ENCODE assay signal across 9 cellular contexts in the genomic region with DNA sequence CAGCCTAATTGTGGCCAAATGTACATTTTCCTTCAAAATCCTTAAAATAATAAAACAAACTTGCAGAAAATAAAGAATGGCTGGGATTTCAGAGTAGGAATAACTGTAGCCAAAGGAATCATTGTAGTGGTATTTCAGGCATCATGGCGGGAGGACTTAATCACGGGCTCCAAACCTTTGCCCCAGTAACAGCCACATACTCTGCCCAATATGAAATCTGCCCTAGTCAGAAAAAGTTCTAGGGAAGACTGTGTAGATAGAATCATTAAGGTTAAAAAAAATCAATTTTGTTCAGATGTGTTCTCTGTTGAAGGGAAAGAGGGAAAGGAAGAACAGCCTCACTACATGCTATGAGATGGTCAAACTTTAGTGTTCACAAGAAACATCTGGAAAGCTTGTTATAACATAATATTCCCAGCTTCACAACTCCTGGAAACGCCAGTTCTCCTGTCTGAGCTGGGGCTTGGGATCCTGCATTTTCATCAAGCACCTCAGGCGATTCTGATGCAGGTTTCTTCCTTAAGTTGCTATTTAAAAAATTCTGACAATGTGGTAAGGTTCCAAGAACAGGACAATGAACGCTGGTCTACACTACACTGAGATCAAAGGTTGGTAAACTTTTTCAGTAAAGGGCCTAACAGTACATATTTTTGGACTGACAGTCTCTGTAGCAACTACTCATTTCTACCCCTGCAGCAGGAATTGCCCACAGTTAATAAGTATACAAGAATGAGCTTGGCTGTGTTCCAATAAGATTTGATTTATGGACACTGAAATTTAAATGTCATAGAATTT.
A peak's percentile ranks its signal among the peaks of the same experiment; 100 is the strongest.
DNase-seq lines count a peak whose midpoint lies in the region; ATAC-seq and TF ChIP-seq lines count a peak whose summit lies in the region.
"Had no signal": no experiment of that assay in that cellular context is flagged by ENCODE, and none has a peak within 500 bp of the region (broad histone marks: within the 10 kb centered on the region; RNA-seq: fewer than 3 reads in every experiment).

No MANE protein-coding gene starts in this region.

- peaks cover 54% of the 10 kb centered on the region for H3F3A ChIP-seq in neural progenitor cell (ENCODE audit: low read depth)

- peaks cover 28% of the 10 kb centered on the region for H3K4me1 Mint-ChIP-seq in neural progenitor cell
- H3K4me1 Mint-ChIP-seq in activated CD4-positive, alpha-beta T cell treated with anti-CD3 and anti-CD28 coated beads, Interleukin-2, amount 10 ng/mL, durations not matched to agents 24 days and 14 days = peaks cover 26% of the 10 kb centered on the region

- H3K27me3 ChIP-seq in neural progenitor cell = no peaks in the 10 kb centered on the region

- H3K9me3 Mint-ChIP-seq in neural progenitor cell = peaks cover 7% of the 10 kb centered on the region
- no peaks in the 10 kb centered on the region for H3K9me3 Mint-ChIP-seq in activated CD4-positive, alpha-beta T cell treated with anti-CD3 and anti-CD28 coated beads, Interleukin-2, amount 10 ng/mL, durations not matched to agents 24 days and 14 days

- H3K4me1 ChIP-seq in neural progenitor cell = peaks cover 15% of the 10 kb centered on the region

- H3K9me3 ChIP-seq in neural progenitor cell (ENCODE audit: low read depth) = no peaks in the 10 kb centered on the region

- no peak overlapping the region for H3K4me3 ChIP-seq in epithelial cell of esophagus (ENCODE audit: low read length)
- no peak overlapping the region for H3K4me3 ChIP-seq in neural progenitor cell

- H2AFZ ChIP-seq in neural progenitor cell (replicated peaks) = no peak overlapping the region

- H3K36me3 Mint-ChIP-seq in neural progenitor cell = peaks cover 32% of the 10 kb centered on the region
- H3K36me3 Mint-ChIP-seq in activated CD4-positive, alpha-beta T cell treated with anti-CD3 and anti-CD28 coated beads, Interleukin-2, amount 10 ng/mL, durations not matched to agents 24 days and 14 days (ENCODE audit: low read depth) = peaks cover 36% of the 10 kb centered on the region

- peak; percentile 64 for ATAC-seq in GM18511 (IDR thresholded peaks at IDR 0.05; ENCODE audit: unreplicated experiment)
- no peak for ATAC-seq in GM19023 (IDR thresholded peaks at IDR 0.05; ENCODE audit: unreplicated experiment)
- ATAC-seq in GM21390 (IDR thresholded peaks at IDR 0.05; ENCODE audit: unreplicated experiment) = no peak
- ATAC-seq in HG02970 (IDR thresholded peaks at IDR 0.05; ENCODE audit: low FRiP score, unreplicated experiment) = no peak

- no peak overlapping the region for H3K4me3 Mint-ChIP-seq in neural progenitor cell
- no peak overlapping the region for H3K4me3 Mint-ChIP-seq in activated CD4-positive, alpha-beta T cell treated with anti-CD3 and anti-CD28 coated beads, Interleukin-2, amount 10 ng/mL, durations not matched to agents 24 days and 14 days

- TF ChIP-seq CTCF in epithelial cell of esophagus (IDR thresholded peaks at IDR 0.05; ENCODE audit: insufficient read depth, low read depth, low read length, missing control alignments) = no peak
- TF ChIP-seq CTCF in neural progenitor cell (IDR thresholded peaks at IDR 0.05) = no peak

- DNase-seq in LHCN-M2 (ENCODE audit: low read depth) (peak; percentile 56), epithelial cell of esophagus (ENCODE audit: low read depth) (peak; percentile 37), neural progenitor cell (ENCODE audit: low spot score) (no peak)
- no peak for DNase-seq in activated CD4-positive, alpha-beta T cell treated with anti-CD3 and anti-CD28 coated beads, Interleukin-2, amount 10 ng/mL, durations not matched to agents 24 days and 14 days
- DNase-seq: stimulated activated CD4-positive, alpha-beta T cell treated with anti-CD3 and anti-CD28 coated beads, Interleukin-4, amount 100 ng/mL, for 1 hour had no signal

- no peak overlapping the region for H3K4me2 ChIP-seq in neural progenitor cell

- H3K9ac ChIP-seq in neural progenitor cell = no peak overlapping the region

- H3K27ac Mint-ChIP-seq in neural progenitor cell = no peak overlapping the region
- no peak overlapping the region for H3K27ac Mint-ChIP-seq in activated CD4-positive, alpha-beta T cell treated with anti-CD3 and anti-CD28 coated beads, Interleukin-2, amount 10 ng/mL, durations not matched to agents 24 days and 14 days

- peaks cover 20% of the 10 kb centered on the region for H4K20me1 ChIP-seq in neural progenitor cell (ENCODE audit: low read depth)

- H3K27me3 Mint-ChIP-seq in neural progenitor cell (ENCODE audit: insufficient read depth, low read depth) = peaks cover 3% of the 10 kb centered on the region
- H3K27me3 Mint-ChIP-seq in activated CD4-positive, alpha-beta T cell treated with anti-CD3 and anti-CD28 coated beads, Interleukin-2, amount 10 ng/mL, durations not matched to agents 24 days and 14 days = no peaks in the 10 kb centered on the region

- no peaks in the 10 kb centered on the region for H3K79me2 ChIP-seq in neural progenitor cell (ENCODE audit: low read depth)

- H3K36me3 ChIP-seq in neural progenitor cell = no peaks in the 10 kb centered on the region

- H3K27ac ChIP-seq in neural progenitor cell = peak overlapping the region; percentile 30

- intact Hi-C loops in activated CD4-positive, alpha-beta T cell treated with anti-CD3 and anti-CD28 coated beads, Interleukin-2, amount 10 ng/mL, durations not matched to agents 24 days and 14 days (cut with micrococcal nuclease) = loop anchor here (10.0 kb wide), 1 partner anchor 56 kb away; no protein-coding TSS in a partner anchor

Comparison
In these comparisons a context has a peak if more than half of its experiments do, and no peak if none do; other contexts are left out.
1. DNase-seq: peak in LHCN-M2 (single experiment) and epithelial cell of esophagus (single experiment); none in neural progenitor cell (single experiment) and activated CD4-positive, alpha-beta T cell treated with anti-CD3 and anti-CD28 coated beads, Interleukin-2, amount 10 ng/mL, durations not matched to agents 24 days and 14 days (single experiment).